22 cellular contexts compared by ENCODE assay signal in the genomic region with DNA sequence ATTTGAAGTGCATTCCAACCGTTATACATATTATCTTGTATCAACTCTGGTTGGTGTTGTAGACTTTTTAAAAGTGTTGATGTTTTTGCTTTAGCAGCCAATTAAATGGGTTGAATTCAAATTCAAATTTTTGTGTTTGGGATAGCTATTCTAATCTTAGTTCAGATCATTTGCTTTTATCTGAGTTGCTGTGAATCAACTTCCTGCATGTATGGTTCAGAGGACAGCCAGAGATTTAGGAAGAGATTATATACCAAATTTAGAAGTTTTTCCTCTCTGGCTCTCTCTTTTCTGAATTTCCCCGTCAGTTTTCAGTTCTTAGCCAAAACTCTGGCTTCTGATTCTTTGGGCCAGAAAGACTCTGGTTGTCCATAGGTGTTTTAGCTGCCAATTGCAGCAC.
"Had no signal": no experiment of that assay in that cellular context is flagged by ENCODE, and none has a peak within 500 bp of the region (broad histone marks: within the 10 kb centered on the region; RNA-seq: fewer than 3 reads in every experiment).

No MANE protein-coding gene starts in this region.

- DNase-seq: activated CD4-positive, alpha-beta memory T cell treated with anti-CD3 and anti-CD28 coated beads, Interleukin-2, amount 10 ng/mL, durations not matched to agents 7 days and 5 days; activated CD4-positive, alpha-beta T cell treated with anti-CD3 and anti-CD28 coated beads, Interleukin-2, amount 10 ng/mL, durations not matched to agents 24 days and 14 days; activated effector memory CD4-positive, alpha-beta T cell treated with Interleukin-2 at 50 U/mL for 16 hours; activated naive CD4-positive, alpha-beta T cell treated with anti-CD3 and anti-CD28 coated beads for 36 hours; activated T-cell treated with anti-CD3 and anti-CD28 coated beads, Interleukin-2, amount 50 U/mL, for 72 hours; body of pancreas; cortex of kidney; endodermal cell; foreskin keratinocyte; kidney; lower lobe of right lung; natural killer cell; right lobe of liver; stimulated activated CD8-positive, alpha-beta memory T cell treated with anti-CD3 and anti-CD28 coated beads, Interleukin-4, amount 100 ng/mL, for 48 hours; stimulated activated naive B cell treated with anti-CD40 and anti-IgM and Interleukin-4, amounts not matched to agents 10 μg/mL and 1 μg/mL and 100 μg/mL, for 72 hours; transverse colon had no signal

- H3K4me1 Mint-ChIP-seq: activated CD4-positive, alpha-beta memory T cell treated with anti-CD3 and anti-CD28 coated beads, Interleukin-2, amount 10 ng/mL, durations not matched to agents 7 days and 5 days; activated CD4-positive, alpha-beta T cell treated with anti-CD3 and anti-CD28 coated beads, Interleukin-2, amount 10 ng/mL, durations not matched to agents 24 days and 14 days; natural killer cell; stimulated activated naive B cell treated with anti-CD40 and anti-IgM and Interleukin-4, amounts not matched to agents 10 μg/mL and 1 μg/mL and 100 μg/mL, for 72 hours had no signal

- ATAC-seq: activated CD4-positive, CD25-positive, alpha-beta regulatory T cell treated with anti-CD3 and anti-CD28 coated beads, Interleukin-2, amount 50 U/mL, for 24 hours; activated T-cell treated with anti-CD3 and anti-CD28 coated beads, Interleukin-2, amount 50 U/mL, for 72 hours; body of pancreas; foreskin keratinocyte; lower lobe of right lung; natural killer cell; right lobe of liver; stimulated activated naive B cell treated with anti-CD40 and anti-IgM and Interleukin-4, amounts not matched to agents 10 μg/mL and 1 μg/mL and 100 μg/mL, for 72 hours had no signal

- FAIRE-seq: urothelium cell line had no signal

- H3K27me3 ChIP-seq: body of pancreas, cardiac muscle cell, foreskin keratinocyte, neutrophil, right lobe of liver, transverse colon had no signal

- H3K36me3 ChIP-seq: cardiac muscle cell, lower lobe of right lung, neutrophil, right lobe of liver, transverse colon had no signal

- H3K4me3 ChIP-seq: body of pancreas, cardiac muscle cell, lower lobe of right lung, right lobe of liver, skin epidermis, transverse colon had no signal

- H3K27me3 Mint-ChIP-seq: activated CD4-positive, alpha-beta memory T cell treated with anti-CD3 and anti-CD28 coated beads, Interleukin-2, amount 10 ng/mL, durations not matched to agents 7 days and 5 days; activated CD4-positive, alpha-beta T cell treated with anti-CD3 and anti-CD28 coated beads, Interleukin-2, amount 10 ng/mL, durations not matched to agents 24 days and 14 days; stimulated activated naive B cell treated with anti-CD40 and anti-IgM and Interleukin-4, amounts not matched to agents 10 μg/mL and 1 μg/mL and 100 μg/mL, for 72 hours had no signal

- H3K36me3 Mint-ChIP-seq: natural killer cell; stimulated activated naive B cell treated with anti-CD40 and anti-IgM and Interleukin-4, amounts not matched to agents 10 μg/mL and 1 μg/mL and 100 μg/mL, for 72 hours had no signal

- H3K27ac Mint-ChIP-seq: activated CD4-positive, alpha-beta memory T cell treated with anti-CD3 and anti-CD28 coated beads, Interleukin-2, amount 10 ng/mL, durations not matched to agents 7 days and 5 days; activated CD4-positive, alpha-beta T cell treated with anti-CD3 and anti-CD28 coated beads, Interleukin-2, amount 10 ng/mL, durations not matched to agents 24 days and 14 days; activated naive CD4-positive, alpha-beta T cell treated with anti-CD3 and anti-CD28 coated beads for 36 hours; activated T-cell treated with anti-CD3 and anti-CD28 coated beads, Interleukin-2, amount 50 U/mL, for 72 hours; endodermal cell; natural killer cell; stimulated activated naive B cell treated with anti-CD40 and anti-IgM and Interleukin-4, amounts not matched to agents 10 μg/mL and 1 μg/mL and 100 μg/mL, for 72 hours; T-helper 2 cell treated with Interferon-gamma antibody and Interleukin-4, amounts not matched to agents 5 μg/mL and 100 μg/mL, for 36 hours had no signal

- H3K9me3 ChIP-seq: body of pancreas, lower lobe of right lung, neutrophil, right lobe of liver, transverse colon had no signal

- H3K4me3 Mint-ChIP-seq: activated CD4-positive, alpha-beta memory T cell treated with anti-CD3 and anti-CD28 coated beads, Interleukin-2, amount 10 ng/mL, durations not matched to agents 7 days and 5 days; activated CD4-positive, alpha-beta T cell treated with anti-CD3 and anti-CD28 coated beads, Interleukin-2, amount 10 ng/mL, durations not matched to agents 24 days and 14 days; activated naive CD4-positive, alpha-beta T cell treated with anti-CD3 and anti-CD28 coated beads for 36 hours; activated T-cell treated with anti-CD3 and anti-CD28 coated beads, Interleukin-2, amount 50 U/mL, for 72 hours; endodermal cell; natural killer cell; stimulated activated naive B cell treated with anti-CD40 and anti-IgM and Interleukin-4, amounts not matched to agents 10 μg/mL and 1 μg/mL and 100 μg/mL, for 72 hours; T-helper 2 cell treated with Interferon-gamma antibody and Interleukin-4, amounts not matched to agents 5 μg/mL and 100 μg/mL, for 36 hours had no signal

- H3K4me1 ChIP-seq: body of pancreas, foreskin keratinocyte, lower lobe of right lung, right lobe of liver, transverse colon had no signal
